10 cellular contexts compared by ENCODE assay signal in genomic region chr13:48493851-48494250, GRCh38. TPM values are rescaled to one million over a fixed set of nuclear protein-coding genes. Genes with fewer than 3 reads are reported as not detected.
DNase-seq lines count a peak whose midpoint lies in the region; ATAC-seq and TF ChIP-seq lines count a peak whose summit lies in the region.
"Had no signal": no experiment of that assay in that cellular context is flagged by ENCODE, and none has a peak within 500 bp of the region (broad histone marks: within the 10 kb centered on the region; RNA-seq: fewer than 3 reads in every experiment).

No MANE protein-coding gene starts in this region.

- intact Hi-C loops in prostate gland (cut with DNase I) = no loop called here

- H3K9me3 ChIP-seq in BLaER1 = no peaks in the 10 kb centered on the region; the same call in 1 of the 2 replicates
- no peaks in the 10 kb centered on the region for H3K9me3 ChIP-seq in prostate gland

- TF ChIP-seq CTCF in prostate gland (IDR thresholded peaks at IDR 0.05) = no peak

- H3K27me3 ChIP-seq in BLaER1 (no peaks in the 10 kb centered on the region), prostate gland (replicated peaks; ENCODE audit: insufficient read depth) (no peaks in the 10 kb centered on the region)

- in situ Hi-C loops in KBM-7 (cut with MboI; ENCODE audit: low pct_unique_long_range_greater_than_20kb, low sequenced_read_pairs) = no loop called here

- H3K4me1 ChIP-seq in BLaER1 = peaks cover 94% of the 10 kb centered on the region
- H3K4me1 ChIP-seq in prostate gland (replicated peaks) = no peaks in the 10 kb centered on the region

- peak overlapping the region; percentile 81 for H3K9ac ChIP-seq in BLaER1

- 32% methylated on average over 2 of the region's 2 CpGs for WGBS in prostate gland

- H3K36me3 ChIP-seq in BLaER1 = peaks cover 32% of the 10 kb centered on the region
- no peaks in the 10 kb centered on the region for H3K36me3 ChIP-seq in prostate gland

- peak overlapping the region; percentile 94 for H3K27ac ChIP-seq in BLaER1
- H3K27ac ChIP-seq in cingulate gyrus (ENCODE audit: low read depth, low read length) = peak overlapping the region; percentile 81
- peak overlapping the region; percentile 54 to 61 for H3K27ac ChIP-seq in prostate gland

- peak; percentile 10 for DNase-seq in LoVo (ENCODE audit: low spot score)
- DNase-seq in prostate gland (ENCODE audit: low spot score) = peak; percentile 69
- DNase-seq in KBM-7 = no peak
- DNase-seq in NCI-H345 treated with DMSO at 0.1 percent for 48 hours (lab: John Stamatoyannopoulos, UW; ENCODE audit: unreplicated experiment) = no peak
- no peak for DNase-seq in KG1 (lab: John Stamatoyannopoulos, UW)
- DNase-seq: activated naive CD8-positive, alpha-beta T cell treated with anti-CD3 and anti-CD28 coated beads for 36 hours; right cardiac atrium had no signal

- H3K4me3 ChIP-seq in BLaER1 (peak overlapping the region; percentile 63; the same call in 1 of the 2 replicates), prostate gland (no peak overlapping the region)

- peak overlapping the region; percentile 95 for H3K4me2 ChIP-seq in BLaER1

- TF ChIP-seq POLR2A in prostate gland (IDR thresholded peaks at IDR 0.05) = no peak

- no peak for ATAC-seq in HG02759 (IDR thresholded peaks at IDR 0.05; ENCODE audit: unreplicated experiment)

- H4K20me1 ChIP-seq in BLaER1 = no peaks in the 10 kb centered on the region

RNA-seq across cellular contexts. Expression of gene RCBTB2, which starts 39.0 kb away (rescaled TPM):
- total RNA-seq in prostate gland = 10 to 100 TPM; 11.6 to 26.2 TPM

Comparison
In these comparisons a context has a peak if more than half of its experiments do, and no peak if none do; other contexts are left out.
1. DNase-seq: peak in LoVo (single experiment) and prostate gland (single experiment); none in KBM-7 (single experiment), NCI-H345 treated with DMSO at 0.1 percent for 48 hours (single experiment) and KG1 (single experiment).
2. Peak in every context shown above with its lines, with median percentiles within 50 percentile points of each other: H3K27ac ChIP-seq.